Comparison of ENCODE assay signal across 23 cellular contexts in the genomic region with DNA sequence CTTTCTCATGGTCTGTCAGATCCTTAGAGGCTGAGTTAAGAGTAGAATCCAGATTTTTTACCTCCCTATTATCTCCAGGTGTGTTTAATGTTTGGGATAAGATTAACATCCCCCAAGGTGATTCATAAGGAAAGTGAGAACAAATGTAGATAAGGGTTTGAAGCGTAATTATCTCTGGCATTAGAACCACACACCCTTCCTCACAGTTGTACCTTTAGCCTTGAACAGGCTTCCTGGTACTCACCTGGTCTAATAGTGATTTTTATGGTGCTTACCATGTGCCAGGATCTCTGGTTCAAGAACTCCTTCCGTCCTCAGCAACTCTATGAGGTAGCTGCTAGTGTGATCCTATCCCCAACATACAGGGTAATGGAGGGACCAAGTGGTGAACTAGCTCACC. TPM values are rescaled to one million over a fixed set of nuclear protein-coding genes. Genes with fewer than 3 reads are reported as not detected.
"Had no signal": no experiment of that assay in that cellular context is flagged by ENCODE, and none has a peak within 500 bp of the region (broad histone marks: within the 10 kb centered on the region; RNA-seq: fewer than 3 reads in every experiment).

No MANE protein-coding gene starts in this region.

- H3K27ac ChIP-seq: left ventricle myocardium inferior, ovary, right atrium auricular region, right lobe of liver, stomach, testis, thyroid gland, transverse colon, upper lobe of left lung, vagina had no signal

- H3K36me3 ChIP-seq: left ventricle myocardium inferior, ovary, right atrium auricular region, right lobe of liver, thyroid gland, transverse colon, upper lobe of left lung had no signal

- H3K9me3 Mint-ChIP-seq: natural killer cell treated with Interleukin-12 subunit alpha and Interleukin-12 subunit beta and Interleukin-15 and Interleukin-18, amount 100 ng/mL, for 72 hours had no signal

- H3K4me3 ChIP-seq: left ventricle myocardium inferior, lung, ovary, right atrium auricular region, right lobe of liver, stomach, testis, thyroid gland, transverse colon, upper lobe of left lung, vagina had no signal

- H3K4me1 ChIP-seq: right lobe of liver, testis, upper lobe of left lung had no signal

- DNase-seq: immature natural killer cell; kidney; left ventricle myocardium inferior; naive B cell; ovary; right lobe of liver; stimulated activated CD4-positive, alpha-beta T cell treated with anti-CD3 and anti-CD28 coated beads, Interleukin-12 subunit alpha, Interleukin-12 subunit beta, amount 100 ng/mL, for 4 hours; stimulated activated CD4-positive, alpha-beta T cell treated with anti-CD3 and anti-CD28 coated beads, Interleukin-15, amount 100 ng/mL, for 24 hours; stimulated activated CD4-positive, alpha-beta T cell treated with anti-CD3 and anti-CD28 coated beads, Interleukin-2, amount 100 ng/mL, for 24 hours; stimulated activated CD4-positive, alpha-beta T cell treated with anti-CD3 and anti-CD28 coated beads, Interleukin-4, amount 100 ng/mL, for 1 hour; stimulated activated naive B cell treated with anti-CD40 and anti-IgM and Interleukin-4, amounts not matched to agents 10 μg/mL and 1 μg/mL and 100 μg/mL, for 72 hours; stimulated activated naive CD8-positive, alpha-beta T cell treated with anti-CD3 and anti-CD28 coated beads, Interleukin-15, Interleukin-2, amounts not matched to agents 100 U/mL and 50 U/mL, for 24 hours; stomach; testis; thyroid gland; transverse colon; upper lobe of left lung had no signal

- H3K27me3 Mint-ChIP-seq: naive B cell had no signal

- H3K36me3 Mint-ChIP-seq: immature natural killer cell; naive B cell; natural killer cell treated with Interleukin-12 subunit alpha and Interleukin-12 subunit beta and Interleukin-15 and Interleukin-18, amount 100 ng/mL, for 72 hours; stimulated activated naive B cell treated with anti-CD40 and anti-IgM and Interleukin-4, amounts not matched to agents 10 μg/mL and 1 μg/mL and 100 μg/mL, for 72 hours had no signal

- H3K27me3 ChIP-seq: ovary, right atrium auricular region, right lobe of liver, stomach, testis, thyroid gland, transverse colon, upper lobe of left lung, vagina had no signal

- H3K4me1 Mint-ChIP-seq: immature natural killer cell had no signal

- FAIRE-seq: islet of Langerhans, kidney had no signal

- H3K4me3 Mint-ChIP-seq: immature natural killer cell; natural killer cell treated with Interleukin-12 subunit alpha and Interleukin-12 subunit beta and Interleukin-15 and Interleukin-18, amount 100 ng/mL, for 72 hours; stimulated activated naive B cell treated with anti-CD40 and anti-IgM and Interleukin-4, amounts not matched to agents 10 μg/mL and 1 μg/mL and 100 μg/mL, for 72 hours had no signal

- H3K27ac Mint-ChIP-seq: immature natural killer cell; naive B cell; natural killer cell treated with Interleukin-12 subunit alpha and Interleukin-12 subunit beta and Interleukin-15 and Interleukin-18, amount 100 ng/mL, for 72 hours; progenitor cell of endocrine pancreas; stimulated activated naive B cell treated with anti-CD40 and anti-IgM and Interleukin-4, amounts not matched to agents 10 μg/mL and 1 μg/mL and 100 μg/mL, for 72 hours had no signal

- ATAC-seq: right lobe of liver; stimulated activated naive B cell treated with anti-CD40 and anti-IgM and Interleukin-4, amounts not matched to agents 10 μg/mL and 1 μg/mL and 100 μg/mL, for 72 hours; stimulated activated naive CD8-positive, alpha-beta T cell treated with anti-CD3 and anti-CD28 coated beads, Interleukin-15, Interleukin-2, amounts not matched to agents 100 U/mL and 50 U/mL, for 24 hours had no signal

- H3K9me3 ChIP-seq: left ventricle myocardium inferior, ovary, right atrium auricular region, right lobe of liver, stomach, testis, thyroid gland, transverse colon, upper lobe of left lung, vagina had no signal

RNA-seq across cellular contexts. Expression of gene SEMA6D, which starts 27.7 kb away (rescaled TPM):
- total RNA-seq: natural killer cell treated with Interleukin-12 subunit alpha and Interleukin-12 subunit beta and Interleukin-15 and Interleukin-18, amount 100 ng/mL, for 72 hours had no signal
- polyA plus RNA-seq: immature natural killer cell had no signal
